15 cellular contexts compared by ENCODE assay signal in the genomic region with DNA sequence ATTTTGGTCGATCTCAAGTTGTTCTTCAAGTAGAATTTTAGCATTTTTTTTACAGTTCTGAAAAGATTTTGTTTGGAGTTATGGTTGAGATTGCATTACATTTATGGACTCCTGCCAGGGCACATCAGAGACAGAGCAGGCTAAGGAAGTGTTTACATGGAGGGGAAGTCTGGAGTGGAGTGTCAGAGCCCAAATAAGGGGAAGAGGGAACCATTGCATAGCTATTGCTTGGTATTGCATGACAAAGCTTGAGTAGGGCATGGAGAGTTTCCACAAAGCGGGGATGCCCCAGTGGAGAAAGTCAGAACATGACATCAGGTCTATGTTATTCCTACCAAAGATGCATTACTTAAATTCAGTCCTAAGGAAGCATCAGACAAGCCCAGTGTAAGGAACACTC.
A peak's percentile ranks its signal among the peaks of the same experiment; 100 is the strongest.
DNase-seq lines count a peak whose midpoint lies in the region; ATAC-seq, FAIRE-seq and TF ChIP-seq lines count a peak whose summit lies in the region.
"Had no signal": no experiment of that assay in that cellular context is flagged by ENCODE, and none has a peak within 500 bp of the region (broad histone marks: within the 10 kb centered on the region; RNA-seq: fewer than 3 reads in every experiment).

No MANE protein-coding gene starts in this region.

- intact Hi-C loops in OCI-LY7 (cut with micrococcal nuclease; ENCODE audit: unreplicated experiment), result no loop called here
- intact Hi-C loops in activated CD4-positive, alpha-beta T cell treated with anti-CD3 and anti-CD28 coated beads for 36 hours (cut with DNase I, micrococcal nuclease), result no loop called here

- H3K36me3 ChIP-seq in bronchial epithelial cell (ENCODE audit: control insufficient read depth, insufficient read depth, low read length) (no peaks in the 10 kb centered on the region), neutrophil (no peaks in the 10 kb centered on the region), OCI-LY7 (ENCODE audit: insufficient read depth, low read length) (no peaks in the 10 kb centered on the region)
- H3K36me3 ChIP-seq: colonic mucosa had no signal

- POLR2A ChIA-PET in OCI-LY7 (lab: Charles Lee), result interaction anchor here (0.6 kb wide), 1 partner anchor 241 kb away, joined by 3 read pairs; no protein-coding TSS in a partner anchor
- POLR2A ChIA-PET in activated CD4-positive, alpha-beta T cell treated with anti-CD3 and anti-CD28 coated beads for 36 hours (lab: Charles Lee), result no interaction called here

- CTCF ChIA-PET in OCI-LY7 (lab: Charles Lee; ENCODE audit: unreplicated experiment), result no interaction called here
- CTCF ChIA-PET in activated CD4-positive, alpha-beta T cell treated with anti-CD3 and anti-CD28 coated beads for 36 hours (lab: Charles Lee), result no interaction called here

- no peak for ATAC-seq in activated CD4-positive, alpha-beta T cell treated with anti-CD3 and anti-CD28 coated beads for 36 hours

- no peak overlapping the region for H3K4me3 ChIP-seq in NB4 (ENCODE audit: low read depth, low read length)
- H3K4me3 ChIP-seq in bronchial epithelial cell (ENCODE audit: low read depth, low read length), result no peak overlapping the region
- no peak overlapping the region for H3K4me3 ChIP-seq in neutrophil (ENCODE audit: low read depth in 1 of 2, low read length in 1 of 2)
- H3K4me3 ChIP-seq in OCI-LY7 (ENCODE audit: low read depth, low read length, poor library complexity, severe bottlenecking), result no peak overlapping the region
- H3K4me3 ChIP-seq: colonic mucosa had no signal

- no peak for TF ChIP-seq POLR2A in NB4 (IDR thresholded peaks at IDR 0.05; ENCODE audit: extremely low read depth, insufficient read length)

- no peaks in the 10 kb centered on the region for H3K9me2 ChIP-seq in OCI-LY7 (ENCODE audit: insufficient read depth, low read length)

- no peak overlapping the region for H3K4me2 ChIP-seq in OCI-LY7 (ENCODE audit: low read length)

- H3K9me3 ChIP-seq in neutrophil (no peaks in the 10 kb centered on the region), OCI-LY7 (ENCODE audit: low read length) (no peaks in the 10 kb centered on the region)
- H3K9me3 ChIP-seq: colonic mucosa had no signal

- H4K20me1 ChIP-seq in OCI-LY7 (ENCODE audit: insufficient read depth, low read length), result no peaks in the 10 kb centered on the region

- peaks cover 9% of the 10 kb centered on the region for H3K27me3 Mint-ChIP-seq in activated CD4-positive, alpha-beta T cell treated with anti-CD3 and anti-CD28 coated beads for 36 hours

- peak; percentile 83 for DNase-seq in GF-D8 (lab: John Stamatoyannopoulos, UW)
- peak; percentile 28 for DNase-seq in NB4 (ENCODE audit: low read depth)
- peak; percentile 3 for DNase-seq in bronchial epithelial cell (ENCODE audit: low read depth)
- DNase-seq in activated CD4-positive, alpha-beta T cell treated with anti-CD3 and anti-CD28 coated beads, Interleukin-2, amount 50 U/mL, for 1 hour, result no peak
- DNase-seq in OCI-LY7 (ENCODE audit: low spot score), result no peak
- DNase-seq in activated CD4-positive, alpha-beta T cell treated with anti-CD3 and anti-CD28 coated beads for 36 hours, result no peak
- DNase-seq in occipital lobe (lab: John Stamatoyannopoulos, UW), result no peak
- DNase-seq: activated CD4-positive, alpha-beta memory T cell treated with anti-CD3 and anti-CD28 coated beads, Interleukin-2, amount 10 ng/mL, durations not matched to agents 7 days and 5 days; colonic mucosa; NCI-H69; posterior cingulate gyrus; T-helper 1 cell had no signal

- H3K27ac Mint-ChIP-seq in activated CD4-positive, alpha-beta T cell treated with anti-CD3 and anti-CD28 coated beads for 36 hours, result no peak overlapping the region
- H3K27ac Mint-ChIP-seq: activated CD4-positive, alpha-beta memory T cell treated with anti-CD3 and anti-CD28 coated beads, Interleukin-2, amount 10 ng/mL, durations not matched to agents 7 days and 5 days; activated naive CD4-positive, alpha-beta T cell treated with anti-CD3 and anti-CD28 coated beads, Interleukin-2, amount 50 U/mL, for 24 hours; stimulated activated naive CD8-positive, alpha-beta T cell treated with anti-CD3 and anti-CD28 coated beads, Interleukin-15, Interleukin-2, amounts not matched to agents 100 ng/mL and 50 ng/mL, for 24 hours had no signal

- no peak overlapping the region for H2AFZ ChIP-seq in OCI-LY7 (ENCODE audit: low read length)

- H3K9me3 Mint-ChIP-seq in activated CD4-positive, alpha-beta T cell treated with anti-CD3 and anti-CD28 coated beads for 36 hours (ENCODE audit: low read depth), result no peaks in the 10 kb centered on the region
- H3K9me3 Mint-ChIP-seq: activated CD4-positive, alpha-beta memory T cell treated with anti-CD3 and anti-CD28 coated beads, Interleukin-2, amount 10 ng/mL, durations not matched to agents 7 days and 5 days; activated naive CD4-positive, alpha-beta T cell treated with anti-CD3 and anti-CD28 coated beads, Interleukin-2, amount 50 U/mL, for 24 hours; stimulated activated naive CD8-positive, alpha-beta T cell treated with anti-CD3 and anti-CD28 coated beads, Interleukin-15, Interleukin-2, amounts not matched to agents 100 ng/mL and 50 ng/mL, for 24 hours had no signal

- H3K27me3 ChIP-seq in bronchial epithelial cell (ENCODE audit: control insufficient read depth, insufficient read depth, low read length) (no peaks in the 10 kb centered on the region), neutrophil (peaks cover 5% of the 10 kb centered on the region)
- H3K27me3 ChIP-seq: colonic mucosa had no signal

- no peak for TF ChIP-seq CTCF in NB4 (IDR thresholded peaks at IDR 0.05; ENCODE audit: low read depth, low read length)
- TF ChIP-seq CTCF in bronchial epithelial cell (IDR thresholded peaks at IDR 0.05; ENCODE audit: insufficient read depth, low read length, severe bottlenecking), result no peak
- TF ChIP-seq CTCF in neutrophil (IDR thresholded peaks at IDR 0.05), result no peak
- TF ChIP-seq CTCF in OCI-LY7 (conservative IDR thresholded peaks at IDR 0.05; ENCODE audit: low read length), result no peak

- no peaks in the 10 kb centered on the region for H3K79me2 ChIP-seq in OCI-LY7 (ENCODE audit: insufficient read depth, low read depth, low read length)

- H3K4me1 ChIP-seq in neutrophil (ENCODE audit: control insufficient read depth in 1 of 2, insufficient read depth in 1 of 2, low read depth in 1 of 2, low read length in 1 of 2) (peaks cover 11 to 12% of the 10 kb centered on the region in 2 experiments), OCI-LY7 (ENCODE audit: insufficient read depth, low read length, poor library complexity, severe bottlenecking) (no peaks in the 10 kb centered on the region)
- H3K4me1 ChIP-seq: colonic mucosa had no signal

- no peaks in the 10 kb centered on the region for H3K36me3 Mint-ChIP-seq in activated CD4-positive, alpha-beta T cell treated with anti-CD3 and anti-CD28 coated beads for 36 hours (ENCODE audit: low read depth)
- H3K36me3 Mint-ChIP-seq: activated naive CD4-positive, alpha-beta T cell treated with anti-CD3 and anti-CD28 coated beads, Interleukin-2, amount 50 U/mL, for 24 hours had no signal

- no peaks in the 10 kb centered on the region for H3K4me1 Mint-ChIP-seq in activated CD4-positive, alpha-beta T cell treated with anti-CD3 and anti-CD28 coated beads for 36 hours
- H3K4me1 Mint-ChIP-seq: activated CD4-positive, alpha-beta memory T cell treated with anti-CD3 and anti-CD28 coated beads, Interleukin-2, amount 10 ng/mL, durations not matched to agents 7 days and 5 days; activated naive CD4-positive, alpha-beta T cell treated with anti-CD3 and anti-CD28 coated beads, Interleukin-2, amount 50 U/mL, for 24 hours had no signal

- no peak overlapping the region for H3K4me3 Mint-ChIP-seq in activated CD4-positive, alpha-beta T cell treated with anti-CD3 and anti-CD28 coated beads for 36 hours
- H3K4me3 Mint-ChIP-seq: activated CD4-positive, alpha-beta memory T cell treated with anti-CD3 and anti-CD28 coated beads, Interleukin-2, amount 10 ng/mL, durations not matched to agents 7 days and 5 days; activated naive CD4-positive, alpha-beta T cell treated with anti-CD3 and anti-CD28 coated beads, Interleukin-2, amount 50 U/mL, for 24 hours; stimulated activated naive CD8-positive, alpha-beta T cell treated with anti-CD3 and anti-CD28 coated beads, Interleukin-15, Interleukin-2, amounts not matched to agents 100 ng/mL and 50 ng/mL, for 24 hours had no signal

- BruUV-seq in OCI-LY7 (replicated peaks; lab: Mats Ljungman, UMichigan), result no TSS peak

- peak overlapping the region; percentile 49 for H3K27ac ChIP-seq in neutrophil
- H3K27ac ChIP-seq in OCI-LY7 (ENCODE audit: low read depth, low read length, poor library complexity, severe bottlenecking), result no peak overlapping the region
- H3K27ac ChIP-seq: colonic mucosa had no signal

- FAIRE-seq in bronchial epithelial cell (lab: Jason Lieb, UNC), result no peak

Comparison
In these comparisons a context has a peak if more than half of its experiments do, and no peak if none do; other contexts are left out.
1. DNase-seq: peak in GF-D8 (single experiment), NB4 (single experiment) and bronchial epithelial cell (single experiment); none in activated CD4-positive, alpha-beta T cell treated with anti-CD3 and anti-CD28 coated beads, Interleukin-2, amount 50 U/mL, for 1 hour (single experiment), OCI-LY7 (single experiment), activated CD4-positive, alpha-beta T cell treated with anti-CD3 and anti-CD28 coated beads for 36 hours (single experiment) and occipital lobe (single experiment).